Comparison of ENCODE assay signal across 18 cellular contexts in the genomic region with DNA sequence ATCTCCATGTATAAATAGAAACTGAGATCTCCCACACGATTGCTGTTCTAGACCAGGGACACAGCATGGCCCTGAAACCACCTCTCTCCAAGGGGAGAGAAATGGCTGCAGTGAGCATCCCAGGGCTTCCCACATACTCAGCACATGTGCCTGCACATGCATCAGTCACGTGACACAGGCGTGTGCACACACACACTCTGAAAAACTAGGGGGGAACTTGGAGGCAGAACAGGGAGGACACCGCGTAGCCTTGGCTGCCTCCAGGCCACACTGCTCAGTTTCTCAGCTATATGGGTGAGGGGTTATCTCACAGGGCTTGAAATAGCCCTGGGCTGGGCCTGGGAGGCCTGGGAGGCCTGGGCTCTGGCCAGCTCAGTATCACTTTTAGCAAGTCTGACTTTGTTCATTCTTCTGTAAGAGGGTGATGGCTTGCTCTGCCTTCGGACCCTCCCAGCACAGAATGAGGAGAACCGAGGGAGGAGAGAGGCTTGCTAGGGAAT.
DNase-seq lines count a peak whose midpoint lies in the region; ATAC-seq, FAIRE-seq and TF ChIP-seq lines count a peak whose summit lies in the region.
"Had no signal": no experiment of that assay in that cellular context is flagged by ENCODE, and none has a peak within 500 bp of the region (broad histone marks: within the 10 kb centered on the region; RNA-seq: fewer than 3 reads in every experiment).

No MANE protein-coding gene starts in this region.

- TF ChIP-seq CTCF in K562 (IDR thresholded peaks at IDR 0.05 in 2 of 3, conservative IDR thresholded peaks at IDR 0.05 in 1 of 3; ENCODE audit: insufficient read depth in 2 of 3, low read depth in 1 of 3, low read length in 3 of 3) (no peak), neural crest cell (conservative IDR thresholded peaks at IDR 0.05) (no peak)

- 63% methylated on average over 7 of the region's 7 CpGs for WGBS in K562 (ENCODE audit: insufficient coverage, low coverage, missing lambda C conversion rate)

- H3K9ac ChIP-seq in K562 (ENCODE audit: insufficient read depth in 1 of 2, low read depth in 2 of 2, low read length in 2 of 2) = peak overlapping the region in 1 of 2 experiments; percentile 57; a peak in 2 of 4 replicates
- H3K9ac ChIP-seq: BLaER1 treated with 17β-estradiol and CSF1 and Interleukin-3, amounts not matched to agents 10 nM and 100 nM had no signal

- peak; percentile 66 for ATAC-seq in K562
- ATAC-seq in left ventricle myocardium superior = peak; percentile 94
- no peak for ATAC-seq in HG03378 (IDR thresholded peaks at IDR 0.05; ENCODE audit: unreplicated experiment)
- ATAC-seq: gastroesophageal sphincter; natural killer cell; stimulated activated memory B cell treated with anti-CD40 and anti-IgM and Interleukin-4, amounts not matched to agents 10 μg/mL and 1 μg/mL and 100 μg/mL, for 72 hours had no signal

- no peak for FAIRE-seq in K562 (lab: Jason Lieb, UNC)
- FAIRE-seq: A204.1 had no signal

- no peak for TF ChIP-seq RAD21 in K562 (CRISPR knock-in tag; conservative IDR thresholded peaks at IDR 0.05 in 1 of 2, IDR thresholded peaks at IDR 0.05 in 1 of 2)

- H3K4me1 ChIP-seq in K562 (replicated peaks in 1 of 2; ENCODE audit: control insufficient read depth in 2 of 2, insufficient read depth in 2 of 2, low read length in 2 of 2) = peaks cover 8 to 17% of the 10 kb centered on the region in 2 experiments
- H3K4me1 ChIP-seq: gastroesophageal sphincter had no signal

- H3K4me1 Mint-ChIP-seq in neural crest cell = no peaks in the 10 kb centered on the region

- no peaks in the 10 kb centered on the region for H3K36me3 Mint-ChIP-seq in neural crest cell (ENCODE audit: low read depth)
- H3K36me3 Mint-ChIP-seq: natural killer cell had no signal

- no peak overlapping the region for H3K27ac ChIP-seq in K562 (ENCODE audit: extremely low read depth, low read depth, low read length)
- H3K27ac ChIP-seq: BLaER1 treated with 17β-estradiol and CSF1 and Interleukin-3, amounts not matched to agents 10 nM and 100 nM; gastroesophageal sphincter; transverse colon had no signal

- peak overlapping the region; percentile 83 for H3K27ac Mint-ChIP-seq in neural crest cell (ENCODE audit: unreplicated experiment)
- H3K27ac Mint-ChIP-seq: activated naive CD4-positive, alpha-beta T cell treated with anti-CD3 and anti-CD28 coated beads for 36 hours; natural killer cell; stimulated activated memory B cell treated with anti-CD40 and anti-IgM and Interleukin-4, amounts not matched to agents 10 μg/mL and 1 μg/mL and 100 μg/mL, for 72 hours had no signal

- no peaks in the 10 kb centered on the region for H3K79me2 ChIP-seq in K562 (ENCODE audit: control insufficient read depth, insufficient read depth, low read length)

- peaks cover 3% of the 10 kb centered on the region for H3K9me1 ChIP-seq in K562 (ENCODE audit: control insufficient read depth, insufficient read depth, low read length)

- H3K9me3 Mint-ChIP-seq in neural crest cell = no peaks in the 10 kb centered on the region
- H3K9me3 Mint-ChIP-seq: activated naive CD4-positive, alpha-beta T cell treated with anti-CD3 and anti-CD28 coated beads for 36 hours; natural killer cell; stimulated activated memory B cell treated with anti-CD40 and anti-IgM and Interleukin-4, amounts not matched to agents 10 μg/mL and 1 μg/mL and 100 μg/mL, for 72 hours had no signal

- H3K27me3 ChIP-seq in K562 (ENCODE audit: control insufficient read depth in 2 of 2, insufficient read depth in 2 of 2, low read length in 2 of 2) = no peaks in the 10 kb centered on the region
- H3K27me3 ChIP-seq: BLaER1 treated with 17β-estradiol and CSF1 and Interleukin-3, amounts not matched to agents 10 nM and 100 nM; gastroesophageal sphincter; Peyer's patch; transverse colon had no signal

- no peak for TF ChIP-seq EP300 in K562 (IDR thresholded peaks at IDR 0.05; ENCODE audit: low read length)

- in situ Hi-C loops in K562 (cut with MboI) = no loop called here

- intact Hi-C loops in K562 (cut with micrococcal nuclease) (loop anchor here (10.0 kb wide), 1 partner anchor 271 kb away; no protein-coding TSS in a partner anchor), left ventricle myocardium superior (cut with micrococcal nuclease) (loop anchor here (10.0 kb wide), 1 partner anchor 91 kb away; the partner anchor contains the start of gene SFXN5)

- H3K4me2 ChIP-seq in K562 (ENCODE audit: insufficient read depth, low read length) = no peak overlapping the region
- H3K4me2 ChIP-seq: BLaER1 treated with 17β-estradiol and CSF1 and Interleukin-3, amounts not matched to agents 10 nM and 100 nM had no signal

- no peaks in the 10 kb centered on the region for H3K9me3 ChIP-seq in K562 (replicated peaks; ENCODE audit: control insufficient read depth, insufficient read depth, low read depth, low read length)
- H3K9me3 ChIP-seq: BLaER1 treated with 17β-estradiol and CSF1 and Interleukin-3, amounts not matched to agents 10 nM and 100 nM; gastroesophageal sphincter; Peyer's patch; transverse colon had no signal

- no peaks in the 10 kb centered on the region for H3K27me3 Mint-ChIP-seq in neural crest cell (ENCODE audit: low read depth)
- H3K27me3 Mint-ChIP-seq: stimulated activated memory B cell treated with anti-CD40 and anti-IgM and Interleukin-4, amounts not matched to agents 10 μg/mL and 1 μg/mL and 100 μg/mL, for 72 hours had no signal

- no peaks in the 10 kb centered on the region for H3K36me3 ChIP-seq in K562 (ENCODE audit: control insufficient read depth, insufficient read depth, low read length)
- H3K36me3 ChIP-seq: BLaER1 treated with 17β-estradiol and CSF1 and Interleukin-3, amounts not matched to agents 10 nM and 100 nM had no signal

- H2AFZ ChIP-seq in K562 (ENCODE audit: low read depth, low read length) = no peak overlapping the region

- no TSS peak for BruUV-seq in K562 (replicated peaks; lab: Mats Ljungman, UMichigan)

- DNase-seq in COLO668 (lab: John Stamatoyannopoulos, UW; ENCODE audit: unreplicated experiment) (peak; percentile 38), K562 (ENCODE audit: extremely low read depth in 1 of 4, low spot score in 3 of 4) (peak in 1 of 4 experiments; percentile 37), left ventricle myocardium superior (peak; percentile 84), neural crest cell (ENCODE audit: low read depth, low spot score) (no peak), NCI-H1417 treated with DMSO at 0.1 percent for 48 hours (lab: John Stamatoyannopoulos, UW) (no peak), AG08396 (ENCODE audit: low spot score) (no peak), activated gamma-delta T cell (lab: John Stamatoyannopoulos, UW) (no peak)
- DNase-seq: activated CD4-positive, alpha-beta T cell treated with anti-CD3 and anti-CD28 coated beads, Interleukin-2, amount 50 U/mL, for 1 hour; activated naive CD4-positive, alpha-beta T cell treated with anti-CD3 and anti-CD28 coated beads for 36 hours; cortex of kidney; natural killer cell had no signal

- no peak overlapping the region for H3K4me3 Mint-ChIP-seq in neural crest cell
- H3K4me3 Mint-ChIP-seq: activated naive CD4-positive, alpha-beta T cell treated with anti-CD3 and anti-CD28 coated beads for 36 hours; natural killer cell; stimulated activated memory B cell treated with anti-CD40 and anti-IgM and Interleukin-4, amounts not matched to agents 10 μg/mL and 1 μg/mL and 100 μg/mL, for 72 hours had no signal

- 0 out of 2 replicates have a peak, but pooled peaks cover 5% of the 10 kb centered on the region for H4K20me1 ChIP-seq in K562 (replicated peaks; ENCODE audit: control insufficient read depth, insufficient read depth, low read length)

- no peak overlapping the region for H3K4me3 ChIP-seq in K562
- H3K4me3 ChIP-seq: BLaER1 treated with 17β-estradiol and CSF1 and Interleukin-3, amounts not matched to agents 10 nM and 100 nM; gastroesophageal sphincter; Peyer's patch; transverse colon had no signal

- POLR2A ChIA-PET in K562 (lab: Yijun Ruan, JAX) = interaction anchor here (0.6 to 1.5 kb wide), 5 partner anchors 9 to 193 kb away, joined by 3 to 4 read pairs (median 3); no protein-coding TSS in a partner anchor

- CTCF ChIA-PET in K562 (lab: Yijun Ruan, JAX; ENCODE audit: low intra/inter-chr PET ratio) = no interaction called here

- no peak for TF ChIP-seq POLR2A in K562 (conservative IDR thresholded peaks at IDR 0.05)

TF ChIP-seq in K562, 482 proteins besides CTCF, POLR2A, EP300 and RAD21:
- TF ChIP-seq TFE3 (CRISPR knock-in tag; IDR thresholded peaks at IDR 0.05) = peak; percentile 79
- TF ChIP-seq USF1 (CRISPR knock-in tag; IDR thresholded peaks at IDR 0.05) = peak; percentile 68
- no peak for TF ChIP-seq KHSRP (IDR thresholded peaks at IDR 0.05)

Comparison
In these comparisons a context has a peak if more than half of its experiments do, and no peak if none do; other contexts are left out.
1. DNase-seq: peak in COLO668 (single experiment) and left ventricle myocardium superior (single experiment); none in neural crest cell (single experiment), NCI-H1417 treated with DMSO at 0.1 percent for 48 hours (single experiment), AG08396 (single experiment) and activated gamma-delta T cell (single experiment).